ENCODE assay signal across 1 cellular context in genomic region chr19:55408320-55408836, GRCh38.
TF ChIP-seq lines count a peak whose summit lies in the region.

No MANE protein-coding gene starts in this region.

TF ChIP-seq in endothelial cell of umbilical vein, 7 proteins besides CTCF, POLR2A, EP300 and RAD21 (continued from another document):
- TF ChIP-seq FOS (IDR thresholded peaks at IDR 0.05; ENCODE audit: borderline replicate concordance, insufficient read depth, low read length) (no peak), JUN (IDR thresholded peaks at IDR 0.05; ENCODE audit: borderline replicate concordance, insufficient read depth, insufficient read length, low read depth) (no peak), GATA2 (IDR thresholded peaks at IDR 0.05; ENCODE audit: insufficient read depth, insufficient read length, low read depth, low read length) (no peak), MAX (IDR thresholded peaks at IDR 0.05; ENCODE audit: insufficient read depth, insufficient read length) (no peak)
TF ChIP-seq in endothelial cell of umbilical vein: peak in this region for 0.
